Comparison of ENCODE assay signal across 14 cellular contexts in the genomic region with DNA sequence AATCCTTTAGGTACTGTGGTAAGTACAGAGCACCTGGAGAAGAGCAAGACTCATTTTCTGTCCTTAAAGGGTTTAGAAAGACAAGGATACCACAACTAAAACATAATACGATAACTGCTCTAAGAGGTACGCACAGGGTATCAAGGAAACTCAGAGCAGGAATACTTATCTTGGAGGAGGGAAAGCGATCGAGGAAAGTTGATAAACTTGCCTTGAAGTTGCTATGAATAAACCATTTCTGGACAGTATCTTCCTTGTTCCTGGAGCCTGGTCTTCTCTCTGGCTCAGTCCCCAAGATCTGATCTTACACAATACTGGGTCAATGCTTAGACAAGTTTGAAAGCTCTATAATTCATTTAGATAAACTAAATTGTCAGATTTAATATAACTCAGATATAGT. TPM values are rescaled to one million over a fixed set of nuclear protein-coding genes. Genes with fewer than 3 reads are reported as not detected.
DNase-seq lines count a peak whose midpoint lies in the region; ATAC-seq, FAIRE-seq and TF ChIP-seq lines count a peak whose summit lies in the region.
"Had no signal": no experiment of that assay in that cellular context is flagged by ENCODE, and none has a peak within 500 bp of the region (broad histone marks: within the 10 kb centered on the region; RNA-seq: fewer than 3 reads in every experiment).

No MANE protein-coding gene starts in this region.

- peak overlapping the region; percentile 10 for H3K27ac ChIP-seq in cingulate gyrus (ENCODE audit: low read depth, low read length)
- H3K27ac ChIP-seq in substantia nigra (ENCODE audit: low read depth, low read length, poor library complexity, severe bottlenecking) = peak overlapping the region; percentile 54
- no peak overlapping the region for H3K27ac ChIP-seq in prostate gland

- H3K36me3 ChIP-seq in prostate gland = no peaks in the 10 kb centered on the region

- H3K9me3 ChIP-seq in prostate gland = no peaks in the 10 kb centered on the region

- TF ChIP-seq CTCF in prostate gland (IDR thresholded peaks at IDR 0.05) = no peak

- intact Hi-C loops in left colon (cut with DNase I, micrococcal nuclease) (loop anchor here in 1 of 2 donors (5.0 to 10.0 kb wide), 3 partner anchors 89 to 234 kb away; no protein-coding TSS in a partner anchor), prostate gland (cut with DNase I) (no loop called here)

- no peak for TF ChIP-seq POLR2A in prostate gland (IDR thresholded peaks at IDR 0.05)

- ATAC-seq in left colon = peak; percentile 29
- ATAC-seq: GM12878 had no signal

- H3K4me1 ChIP-seq in prostate gland (replicated peaks) = no peaks in the 10 kb centered on the region

- FAIRE-seq in GM18507 (lab: Jason Lieb, UNC) = peak; percentile 9
- FAIRE-seq: A204.1, GM12878 had no signal

- H3K4me3 ChIP-seq in prostate gland = no peak overlapping the region
- H3K4me3 ChIP-seq: GM12878 had no signal

- WGBS in prostate gland = 44% methylated on average over 4 of the region's 4 CpGs

- H3K27me3 ChIP-seq in prostate gland (replicated peaks; ENCODE audit: insufficient read depth) = no peaks in the 10 kb centered on the region

- DNase-seq in GM18507 (ENCODE audit: extremely low spot score, insufficient read length, low read depth) (no peak), left colon (no peak), substantia nigra (lab: John Stamatoyannopoulos, UW) (no peak), NCI-H2029 treated with DMSO at 0.1 percent for 48 hours (lab: John Stamatoyannopoulos, UW) (no peak), prostate gland (ENCODE audit: low spot score) (no peak), NCI-H1105 (lab: John Stamatoyannopoulos, UW) (no peak)
- DNase-seq: C1 segment of cervical spinal cord; CD4-positive, alpha-beta T cell; DMS79; GOT3; H9 had no signal

RNA-seq across cellular contexts. Expression of gene GATM, which starts 17.6 kb away (rescaled TPM):
- 10 to 100 TPM in 1 of 2 donors, 1 to 10 TPM in 1; 3.5 to 12.0 TPM for total RNA-seq in left colon
- 100 to 1,000 TPM in 1 of 2 donors, 10 to 100 TPM in 1; 12.9 to 254 TPM for total RNA-seq in prostate gland

Comparison
In these comparisons a context has a peak if more than half of its experiments do, and no peak if none do; other contexts are left out.
1. H3K27ac ChIP-seq: peak in cingulate gyrus (single experiment) and substantia nigra (single experiment); none in prostate gland (0 of 2).